Comparison of ENCODE assay signal across 35 cellular contexts in the genomic region with DNA sequence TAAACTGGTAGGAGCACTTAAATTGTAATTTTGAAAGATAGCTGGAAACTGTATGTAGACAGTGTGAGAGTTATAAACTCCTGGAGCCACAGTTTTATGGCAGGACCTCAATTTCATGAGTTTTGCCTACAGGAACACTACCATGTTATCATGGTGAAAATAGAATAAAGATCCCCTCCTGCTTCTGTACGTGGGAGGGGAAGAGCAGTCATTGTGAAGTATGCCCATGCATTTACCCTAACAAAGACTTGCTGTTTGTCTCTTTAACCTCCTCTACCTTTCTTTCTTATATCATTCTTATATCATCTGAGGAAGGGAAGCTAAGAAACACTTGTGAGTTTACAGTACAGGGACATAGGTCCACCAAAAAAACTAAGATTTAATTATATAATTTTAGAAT.
"Had no signal": no experiment of that assay in that cellular context is flagged by ENCODE, and none has a peak within 500 bp of the region (broad histone marks: within the 10 kb centered on the region; RNA-seq: fewer than 3 reads in every experiment).

No MANE protein-coding gene starts in this region.

- H3K9me3 ChIP-seq: ascending aorta, gastroesophageal sphincter, left lung, lower lobe of right lung, mucosa of descending colon, ovary, right lobe of liver, stomach, thyroid gland, upper lobe of left lung, vagina had no signal

- H3K36me3 ChIP-seq: ascending aorta, cardiac muscle cell, gastroesophageal sphincter, left lung, lower lobe of right lung, ovary, right lobe of liver, stomach, thyroid gland, upper lobe of left lung, vagina, WERI-Rb-1 had no signal

- H3K27me3 Mint-ChIP-seq: activated CD4-positive, alpha-beta memory T cell treated with anti-CD3 and anti-CD28 coated beads for 36 hours; activated CD4-positive, alpha-beta T cell treated with anti-CD3 and anti-CD28 coated beads, Interleukin-2, amount 10 ng/mL, durations not matched to agents 24 days and 14 days; activated naive CD4-positive, alpha-beta T cell treated with anti-CD3 and anti-CD28 coated beads, Interleukin-2, amount 10 ng/mL, durations not matched to agents 7 days and 5 days; activated naive CD8-positive, alpha-beta T cell treated with anti-CD3 and anti-CD28 coated beads, Interleukin-2, amount 10 ng/mL, durations not matched to agents 7 days and 5 days; activated T-cell treated with anti-CD3 and anti-CD28 coated beads, Interleukin-2, amount 50 U/mL, for 24 hours; brain; effector memory CD8-positive, alpha-beta T cell; natural killer cell treated with Interleukin-12 subunit alpha and Interleukin-12 subunit beta and Interleukin-15 and Interleukin-18, amount 100 ng/mL, for 72 hours; progenitor cell of endocrine pancreas; stimulated activated memory B cell treated with anti-CD40 and anti-IgM and Interleukin-4, amounts not matched to agents 10 μg/mL and 1 μg/mL and 100 μg/mL, for 72 hours had no signal

- H3K27me3 ChIP-seq: ascending aorta, cardiac muscle cell, gastroesophageal sphincter, left lung, ovary, right lobe of liver, stomach, thyroid gland, upper lobe of left lung, vagina had no signal

- DNase-seq: activated CD4-positive, alpha-beta memory T cell treated with anti-CD3 and anti-CD28 coated beads for 36 hours; activated CD4-positive, alpha-beta T cell treated with anti-CD3 and anti-CD28 coated beads, Interleukin-2, amount 10 ng/mL, durations not matched to agents 24 days and 14 days; activated CD4-positive, CD25-positive, alpha-beta regulatory T cell treated with anti-CD3 and anti-CD28 coated beads, Interleukin-2, amount 50 U/mL, for 72 hours; activated CD8-positive, alpha-beta memory T cell treated with anti-CD3 and anti-CD28 coated beads, Interleukin-2, amount 50 U/mL, for 48 hours; activated gamma-delta T cell; activated naive CD4-positive, alpha-beta T cell treated with anti-CD3 and anti-CD28 coated beads, Interleukin-2, amount 10 ng/mL, durations not matched to agents 7 days and 5 days; activated naive CD8-positive, alpha-beta T cell treated with anti-CD3 and anti-CD28 coated beads, Interleukin-2, amount 10 ng/mL, durations not matched to agents 7 days and 5 days; activated T-cell treated with anti-CD3 and anti-CD28 coated beads, Interleukin-2, amount 50 U/mL, for 24 hours; cerebellar nuclear complex; effector memory CD8-positive, alpha-beta T cell; hippocampal formation; left lung; lower lobe of right lung; mesenchymal stem cell; mucosa of descending colon; ovary; right lobe of liver; stimulated activated CD4-positive, alpha-beta T cell treated with anti-CD3 and anti-CD28 coated beads, Interleukin-12 subunit alpha, Interleukin-12 subunit beta, amount 100 ng/mL, for 4 hours; stimulated activated CD4-positive, alpha-beta T cell treated with anti-CD3 and anti-CD28 coated beads, Interleukin-4, amount 100 ng/mL, for 4 hours; stimulated activated CD8-positive, alpha-beta memory T cell treated with anti-CD3 and anti-CD28 coated beads, Interleukin-4, amount 100 ng/mL, for 48 hours; stomach; T-helper 9 cell; thyroid gland; upper lobe of left lung; WERI-Rb-1 had no signal

- H3K4me3 ChIP-seq: ascending aorta, cardiac muscle cell, coronary artery, gastroesophageal sphincter, left lung, lower lobe of right lung, mucosa of descending colon, ovary, right lobe of liver, stomach, thyroid gland, upper lobe of left lung, vagina had no signal

- H3K4me3 Mint-ChIP-seq: activated CD4-positive, alpha-beta memory T cell treated with anti-CD3 and anti-CD28 coated beads for 36 hours; activated CD4-positive, alpha-beta T cell treated with anti-CD3 and anti-CD28 coated beads, Interleukin-2, amount 10 ng/mL, durations not matched to agents 24 days and 14 days; activated naive CD4-positive, alpha-beta T cell treated with anti-CD3 and anti-CD28 coated beads, Interleukin-2, amount 10 ng/mL, durations not matched to agents 7 days and 5 days; activated naive CD8-positive, alpha-beta T cell treated with anti-CD3 and anti-CD28 coated beads, Interleukin-2, amount 10 ng/mL, durations not matched to agents 7 days and 5 days; activated T-cell treated with anti-CD3 and anti-CD28 coated beads, Interleukin-2, amount 50 U/mL, for 24 hours; brain; effector memory CD8-positive, alpha-beta T cell; natural killer cell treated with Interleukin-12 subunit alpha and Interleukin-12 subunit beta and Interleukin-15 and Interleukin-18, amount 100 ng/mL, for 72 hours; stimulated activated memory B cell treated with anti-CD40 and anti-IgM and Interleukin-4, amounts not matched to agents 10 μg/mL and 1 μg/mL and 100 μg/mL, for 72 hours; T-helper 1 cell treated with Interleukin-12 subunit alpha and Interleukin-12 subunit beta and Interleukin-4 antibody, amounts not matched to agents 30 μg/mL and 1 μg/mL, for 36 hours had no signal

- H3K27ac Mint-ChIP-seq: activated CD4-positive, alpha-beta memory T cell treated with anti-CD3 and anti-CD28 coated beads for 36 hours; activated CD4-positive, alpha-beta T cell treated with anti-CD3 and anti-CD28 coated beads, Interleukin-2, amount 10 ng/mL, durations not matched to agents 24 days and 14 days; activated naive CD4-positive, alpha-beta T cell treated with anti-CD3 and anti-CD28 coated beads, Interleukin-2, amount 10 ng/mL, durations not matched to agents 7 days and 5 days; activated naive CD8-positive, alpha-beta T cell treated with anti-CD3 and anti-CD28 coated beads, Interleukin-2, amount 10 ng/mL, durations not matched to agents 7 days and 5 days; activated T-cell treated with anti-CD3 and anti-CD28 coated beads, Interleukin-2, amount 50 U/mL, for 24 hours; brain; effector memory CD8-positive, alpha-beta T cell; natural killer cell treated with Interleukin-12 subunit alpha and Interleukin-12 subunit beta and Interleukin-15 and Interleukin-18, amount 100 ng/mL, for 72 hours; progenitor cell of endocrine pancreas; stimulated activated memory B cell treated with anti-CD40 and anti-IgM and Interleukin-4, amounts not matched to agents 10 μg/mL and 1 μg/mL and 100 μg/mL, for 72 hours; T-helper 1 cell treated with Interleukin-12 subunit alpha and Interleukin-12 subunit beta and Interleukin-4 antibody, amounts not matched to agents 30 μg/mL and 1 μg/mL, for 36 hours had no signal

- H3K4me1 Mint-ChIP-seq: activated CD4-positive, alpha-beta T cell treated with anti-CD3 and anti-CD28 coated beads, Interleukin-2, amount 10 ng/mL, durations not matched to agents 24 days and 14 days; activated naive CD4-positive, alpha-beta T cell treated with anti-CD3 and anti-CD28 coated beads, Interleukin-2, amount 10 ng/mL, durations not matched to agents 7 days and 5 days; activated naive CD8-positive, alpha-beta T cell treated with anti-CD3 and anti-CD28 coated beads, Interleukin-2, amount 10 ng/mL, durations not matched to agents 7 days and 5 days; brain; stimulated activated memory B cell treated with anti-CD40 and anti-IgM and Interleukin-4, amounts not matched to agents 10 μg/mL and 1 μg/mL and 100 μg/mL, for 72 hours had no signal

- ATAC-seq: effector memory CD8-positive, alpha-beta T cell; gastroesophageal sphincter; left lung; lower lobe of right lung; mucosa of descending colon; natural killer cell treated with Interleukin-12 subunit alpha and Interleukin-12 subunit beta and Interleukin-15 and Interleukin-18, amount 100 ng/mL, for 72 hours; right lobe of liver; stimulated activated memory B cell treated with anti-CD40 and anti-IgM and Interleukin-4, amounts not matched to agents 10 μg/mL and 1 μg/mL and 100 μg/mL, for 72 hours had no signal

- H3K27ac ChIP-seq: ascending aorta, cardiac muscle cell, coronary artery, gastroesophageal sphincter, left lung, lower lobe of right lung, ovary, right lobe of liver, stomach, thyroid gland, upper lobe of left lung, vagina, WERI-Rb-1 had no signal

- H3K4me1 ChIP-seq: ascending aorta, gastroesophageal sphincter, left lung, lower lobe of right lung, right lobe of liver, stomach, thyroid gland, upper lobe of left lung, vagina had no signal

- H3K9me3 Mint-ChIP-seq: activated CD4-positive, alpha-beta T cell treated with anti-CD3 and anti-CD28 coated beads, Interleukin-2, amount 10 ng/mL, durations not matched to agents 24 days and 14 days; stimulated activated memory B cell treated with anti-CD40 and anti-IgM and Interleukin-4, amounts not matched to agents 10 μg/mL and 1 μg/mL and 100 μg/mL, for 72 hours; T-helper 1 cell treated with Interleukin-12 subunit alpha and Interleukin-12 subunit beta and Interleukin-4 antibody, amounts not matched to agents 30 μg/mL and 1 μg/mL, for 36 hours had no signal
